In genomic region chr1:171623651-171624331, GRCh38 we compare ENCODE assay signal across 2 cellular contexts.
A peak's percentile ranks its signal among the peaks of the same experiment; 100 is the strongest.
TF ChIP-seq lines count a peak whose summit lies in the region.

No MANE protein-coding gene starts in this region.

TF ChIP-seq in GM23338, 12 proteins besides CTCF, POLR2A, EP300 and RAD21:
- TF ChIP-seq JUNB (IDR thresholded peaks at IDR 0.05; ENCODE audit: unreplicated experiment) = no peak

TF ChIP-seq in K562, 482 proteins besides CTCF, POLR2A, EP300 and RAD21:
- TF ChIP-seq ESRRA (IDR thresholded peaks at IDR 0.05; ENCODE audit: borderline replicate concordance, low read depth) = no peak
- no peak for TF ChIP-seq BRD4 (IDR thresholded peaks at IDR 0.05)
- no peak for TF ChIP-seq MTA1 (IDR thresholded peaks at IDR 0.05; ENCODE audit: borderline replicate concordance)
- TF ChIP-seq NCOA1 (IDR thresholded peaks at IDR 0.05; ENCODE audit: low read depth) = no peak
- peak; percentile 70 for TF ChIP-seq C11orf30 (IDR thresholded peaks at IDR 0.05; ENCODE audit: low read depth)
- peak; percentile 42; the same call in 1 of the 2 replicates for TF ChIP-seq L3MBTL2 (IDR thresholded peaks at IDR 0.05)
- TF ChIP-seq ZNF316 (IDR thresholded peaks at IDR 0.05) = peak; percentile 67
- TF ChIP-seq TCF15 (CRISPR knock-in tag; IDR thresholded peaks at IDR 0.05) = no peak
- TF ChIP-seq TAF15 (IDR thresholded peaks at IDR 0.05; ENCODE audit: low read depth, low read length) = no peak
- TF ChIP-seq BCLAF1 (IDR thresholded peaks at IDR 0.05; ENCODE audit: borderline replicate concordance in 1 of 2, control insufficient read depth in 1 of 2, low read depth in 2 of 2, low read length in 1 of 2) = no peak
- peak; percentile 69 for TF ChIP-seq NFE2 (IDR thresholded peaks at IDR 0.05; ENCODE audit: low read depth)
- TF ChIP-seq MAFG (tag; conservative IDR thresholded peaks at IDR 0.05) = peak; percentile 72
- TF ChIP-seq EGR1 (conservative IDR thresholded peaks at IDR 0.05) = peak; percentile 55
- no peak for TF ChIP-seq HDGF (IDR thresholded peaks at IDR 0.05)
- no peak for TF ChIP-seq ZBTB7A (IDR thresholded peaks at IDR 0.05; ENCODE audit: borderline replicate concordance, control insufficient read depth, low read depth, low read length)
- TF ChIP-seq POLR2H (tag; IDR thresholded peaks at IDR 0.05; ENCODE audit: low read depth) = no peak
- no peak for TF ChIP-seq PYGO2 (tag; IDR thresholded peaks at IDR 0.05)
- TF ChIP-seq MAFK (IDR thresholded peaks at IDR 0.05; ENCODE audit: low read length) = peak; percentile 20; the same call in 1 of the 2 replicates
- no peak for TF ChIP-seq ZNF165 (CRISPR knock-in tag; IDR thresholded peaks at IDR 0.05; ENCODE audit: borderline replicate concordance)
- TF ChIP-seq PATZ1 (CRISPR knock-in tag; IDR thresholded peaks at IDR 0.05; ENCODE audit: borderline replicate concordance) = no peak
- TF ChIP-seq NFRKB (IDR thresholded peaks at IDR 0.05; ENCODE audit: low read depth) = no peak
- TF ChIP-seq ZNF511 (CRISPR knock-in tag; IDR thresholded peaks at IDR 0.05) = no peak
- no peak for TF ChIP-seq ZFP36 (IDR thresholded peaks at IDR 0.05; ENCODE audit: low read depth, low read length, partially characterized antibody)
- TF ChIP-seq NUFIP1 (IDR thresholded peaks at IDR 0.05; ENCODE audit: partially characterized antibody) = no peak
- TF ChIP-seq NBN (IDR thresholded peaks at IDR 0.05; ENCODE audit: low read depth) = no peak
- TF ChIP-seq RREB1 (CRISPR knock-in tag; IDR thresholded peaks at IDR 0.05) = no peak
- TF ChIP-seq IFI16 (CRISPR knock-in tag; IDR thresholded peaks at IDR 0.05) = no peak
- TF ChIP-seq MGA (IDR thresholded peaks at IDR 0.05) = peak; percentile 67
- no peak for TF ChIP-seq MTA2 (IDR thresholded peaks at IDR 0.05; ENCODE audit: low read depth)
- no peak for TF ChIP-seq SRF (CRISPR knock-in tag; IDR thresholded peaks at IDR 0.05)
TF ChIP-seq in K562: peak in this region for 8.
